In genomic region chr7:41977165-41977651, GRCh38 we compare ENCODE assay signal across 8 cellular contexts.
A peak's percentile ranks its signal among the peaks of the same experiment; 100 is the strongest.
DNase-seq lines count a peak whose midpoint lies in the region; ATAC-seq, FAIRE-seq and TF ChIP-seq lines count a peak whose summit lies in the region.

No MANE protein-coding gene starts in this region.

- DNase-seq in GM10266 (ENCODE audit: extremely low spot score) (no peak), NB4 (ENCODE audit: low read depth) (peak; percentile 70), bronchial epithelial cell (ENCODE audit: low read depth) (peak; percentile 67), kidney tubule cell (ENCODE audit: low spot score) (peak; percentile 58), vagina (ENCODE audit: extremely low spot score in 2 of 2) (peak in 1 of 2 donors; percentile 86)
- DNase-seq in T-helper 2 cell treated with Interferon-gamma antibody and Interleukin-4, amounts not matched to agents 5 μg/mL and 100 μg/mL, for 36 hours (ENCODE audit: low spot score), result no peak
- no peak for DNase-seq in effector CD8-positive, alpha-beta T cell (lab: John Stamatoyannopoulos, UW)
- no peak for DNase-seq in stimulated activated naive CD8-positive, alpha-beta T cell treated with anti-CD3 and anti-CD28 coated beads, Interleukin-15, Interleukin-2, amounts not matched to agents 100 U/mL and 50 U/mL, for 24 hours

- no peak overlapping the region for H3K27ac Mint-ChIP-seq in T-helper 2 cell treated with Interferon-gamma antibody and Interleukin-4, amounts not matched to agents 5 μg/mL and 100 μg/mL, for 36 hours

- no peaks in the 10 kb centered on the region for H3K27me3 Mint-ChIP-seq in T-helper 2 cell treated with Interferon-gamma antibody and Interleukin-4, amounts not matched to agents 5 μg/mL and 100 μg/mL, for 36 hours (ENCODE audit: low read depth)

- TF ChIP-seq CTCF in GM10266 (IDR thresholded peaks at IDR 0.05; ENCODE audit: control insufficient read depth, insufficient read depth, low read depth, missing control alignments) (peak; percentile 50), NB4 (IDR thresholded peaks at IDR 0.05; ENCODE audit: low read depth, low read length) (peak; percentile 93), bronchial epithelial cell (IDR thresholded peaks at IDR 0.05; ENCODE audit: insufficient read depth, low read length, severe bottlenecking) (peak; percentile 73), vagina (IDR thresholded peaks at IDR 0.05) (peak; percentile 50 to 61 (median 50))

- ATAC-seq in stimulated activated naive CD8-positive, alpha-beta T cell treated with anti-CD3 and anti-CD28 coated beads, Interleukin-15, Interleukin-2, amounts not matched to agents 100 U/mL and 50 U/mL, for 24 hours, result no peak

- no peaks in the 10 kb centered on the region for H3K36me3 Mint-ChIP-seq in T-helper 2 cell treated with Interferon-gamma antibody and Interleukin-4, amounts not matched to agents 5 μg/mL and 100 μg/mL, for 36 hours (ENCODE audit: low read depth)

- H3K27ac ChIP-seq in vagina, result no peak overlapping the region

- H3K4me3 ChIP-seq in NB4 (ENCODE audit: low read depth, low read length) (no peak overlapping the region), bronchial epithelial cell (ENCODE audit: low read depth, low read length) (no peak overlapping the region), vagina (no peak overlapping the region)

- H3K9me3 Mint-ChIP-seq in T-helper 2 cell treated with Interferon-gamma antibody and Interleukin-4, amounts not matched to agents 5 μg/mL and 100 μg/mL, for 36 hours, result no peaks in the 10 kb centered on the region

- H3K36me3 ChIP-seq in bronchial epithelial cell (ENCODE audit: control insufficient read depth, insufficient read depth, low read length) (peaks cover 8% of the 10 kb centered on the region), vagina (peaks cover 0 to 10% of the 10 kb centered on the region in 2 donors)

- H3K9me3 ChIP-seq in vagina, result no peaks in the 10 kb centered on the region

- H3K27me3 ChIP-seq in bronchial epithelial cell (ENCODE audit: control insufficient read depth, insufficient read depth, low read length) (no peaks in the 10 kb centered on the region), vagina (no peaks in the 10 kb centered on the region)

- no peaks in the 10 kb centered on the region for H3K4me1 Mint-ChIP-seq in T-helper 2 cell treated with Interferon-gamma antibody and Interleukin-4, amounts not matched to agents 5 μg/mL and 100 μg/mL, for 36 hours (ENCODE audit: low read depth)

- peaks cover 60% of the 10 kb centered on the region for H3K4me1 ChIP-seq in vagina

- H3K4me3 Mint-ChIP-seq in T-helper 2 cell treated with Interferon-gamma antibody and Interleukin-4, amounts not matched to agents 5 μg/mL and 100 μg/mL, for 36 hours, result no peak overlapping the region

- TF ChIP-seq POLR2A in NB4 (IDR thresholded peaks at IDR 0.05; ENCODE audit: extremely low read depth, insufficient read length) (no peak), vagina (IDR thresholded peaks at IDR 0.05) (no peak)

- intact Hi-C loops in vagina (cut with DNase I), result loop anchor here (10.0 kb wide), 2 partner anchors 258 to 868 kb away; partner anchors contain the start of gene GLI3

- peak; percentile 76 for FAIRE-seq in bronchial epithelial cell (lab: Jason Lieb, UNC)

Comparison
In these comparisons a context has a peak if more than half of its experiments do, and no peak if none do; other contexts are left out.
1. DNase-seq: peak in NB4 (single experiment), bronchial epithelial cell (single experiment) and kidney tubule cell (single experiment); none in GM10266 (single experiment), T-helper 2 cell treated with Interferon-gamma antibody and Interleukin-4, amounts not matched to agents 5 μg/mL and 100 μg/mL, for 36 hours (single experiment), effector CD8-positive, alpha-beta T cell (single experiment) and stimulated activated naive CD8-positive, alpha-beta T cell treated with anti-CD3 and anti-CD28 coated beads, Interleukin-15, Interleukin-2, amounts not matched to agents 100 U/mL and 50 U/mL, for 24 hours (single experiment).
2. Peak in every context shown above with its lines, with median percentiles within 50 percentile points of each other: CTCF ChIP-seq.